Comparison of ENCODE assay signal across 8 cellular contexts in the genomic region with DNA sequence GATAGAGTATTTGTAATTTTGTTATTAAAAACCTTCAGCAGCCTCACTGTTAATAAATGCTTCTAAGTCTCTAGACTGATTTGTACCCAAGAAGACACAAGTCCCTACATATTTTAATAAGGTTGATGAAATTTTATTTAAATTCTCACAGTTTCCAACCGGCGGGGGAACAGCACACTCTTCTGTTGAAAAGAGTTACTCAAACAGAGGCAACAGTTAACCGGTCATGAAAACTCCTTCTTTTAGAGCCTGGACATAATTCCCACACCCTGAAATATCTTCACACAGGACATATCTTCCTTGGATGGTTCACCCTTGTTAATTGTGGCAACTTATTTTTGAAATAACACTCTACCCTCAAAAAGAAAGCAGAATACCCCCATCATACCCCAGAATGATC.
DNase-seq lines count a peak whose midpoint lies in the region; ATAC-seq and TF ChIP-seq lines count a peak whose summit lies in the region.

No MANE protein-coding gene starts in this region.

- peaks cover 7 to 34% (median 31%) of the 10 kb centered on the region in 3 donors for H3K4me1 Mint-ChIP-seq in IgD-negative memory B cell
- H3K4me1 Mint-ChIP-seq in activated T-helper 17 cell treated with anti-CD3 and anti-CD28 coated beads, Interleukin-2, amount 50 U/mL, for 72 hours: peaks cover 61% of the 10 kb centered on the region

- H3K79me2 ChIP-seq in parathyroid adenoma: no peaks in the 10 kb centered on the region

- H2AFZ ChIP-seq in parathyroid adenoma: no peak overlapping the region

- H3K4me1 ChIP-seq in heart right ventricle (peaks cover 0 to 45% (median 30%) of the 10 kb centered on the region in 9 donors), parathyroid adenoma (no peaks in the 10 kb centered on the region)

- no peaks in the 10 kb centered on the region for H3K36me3 ChIP-seq in heart right ventricle
- no peaks in the 10 kb centered on the region for H3K36me3 ChIP-seq in parathyroid adenoma (ENCODE audit: control insufficient read depth, insufficient read depth, low read length)

- H3K27me3 Mint-ChIP-seq in IgD-negative memory B cell: peaks cover 21% of the 10 kb centered on the region
- no peaks in the 10 kb centered on the region for H3K27me3 Mint-ChIP-seq in activated T-helper 17 cell treated with anti-CD3 and anti-CD28 coated beads, Interleukin-2, amount 50 U/mL, for 72 hours

- peak overlapping the region in 1 of 3 donors; percentile 1 for H3K27ac Mint-ChIP-seq in IgD-negative memory B cell
- peak overlapping the region; percentile 84 for H3K27ac Mint-ChIP-seq in activated T-helper 17 cell treated with anti-CD3 and anti-CD28 coated beads, Interleukin-2, amount 50 U/mL, for 72 hours

- DNase-seq in heart right ventricle: peak in 1 of 2 donors; percentile 21
- DNase-seq in cerebellum (ENCODE audit: low spot score): no peak
- no peak for DNase-seq in HT-29 (ENCODE audit: low spot score)

- H3K4me3 ChIP-seq in heart right ventricle: peak overlapping the region in 7 of 10 donors; percentile 28 to 54 (median 42)
- no peak overlapping the region for H3K4me3 ChIP-seq in parathyroid adenoma (ENCODE audit: low read depth, low read length)

- H3K9me3 ChIP-seq in heart right ventricle (no peaks in the 10 kb centered on the region), parathyroid adenoma (ENCODE audit: control insufficient read depth, low read length) (no peaks in the 10 kb centered on the region)

- TF ChIP-seq CTCF in heart right ventricle (IDR thresholded peaks at IDR 0.05): peak in 8 of 9 donors; percentile 13 to 70 (median 54)
- no peak for TF ChIP-seq CTCF in parathyroid adenoma (IDR thresholded peaks at IDR 0.05)

- peak overlapping the region; percentile 74 to 94 (median 86) for H3K4me3 Mint-ChIP-seq in IgD-negative memory B cell
- H3K4me3 Mint-ChIP-seq in activated T-helper 17 cell treated with anti-CD3 and anti-CD28 coated beads, Interleukin-2, amount 50 U/mL, for 72 hours: peak overlapping the region; percentile 85

- H3K27ac ChIP-seq in heart right ventricle: peak overlapping the region in 8 of 10 donors; percentile 3 to 81 (median 72)
- peak overlapping the region; percentile 22 for H3K27ac ChIP-seq in parathyroid adenoma

- H3K4me2 ChIP-seq in parathyroid adenoma (ENCODE audit: low read length): no peak overlapping the region

- intact Hi-C loops in heart right ventricle (cut with DNase I): loop anchor here in 7 of 10 donors (2.0 to 10.0 kb wide), 11 partner anchors 172 to 770 kb away; a partner anchor contains a TSS

- no peak for ATAC-seq in activated T-helper 17 cell treated with anti-CD3 and anti-CD28 coated beads, Interleukin-2, amount 50 U/mL, for 72 hours (replicated peaks)
- ATAC-seq in heart right ventricle (peak in 7 of 8 donors; percentile 52 to 80 (median 72)), GM18870 (IDR thresholded peaks at IDR 0.05; ENCODE audit: unreplicated experiment) (no peak), HG02759 (IDR thresholded peaks at IDR 0.05; ENCODE audit: unreplicated experiment) (no peak)

- H3K36me3 Mint-ChIP-seq in IgD-negative memory B cell: no peaks in the 10 kb centered on the region
- peaks cover 32% of the 10 kb centered on the region for H3K36me3 Mint-ChIP-seq in activated T-helper 17 cell treated with anti-CD3 and anti-CD28 coated beads, Interleukin-2, amount 50 U/mL, for 72 hours (ENCODE audit: low read depth)

- WGBS in heart right ventricle, 2 donors: 14 to 27% methylated on average over 3 of the region's 3 CpGs

- no peak overlapping the region for H3K9ac ChIP-seq in parathyroid adenoma

- H3K27me3 ChIP-seq in heart right ventricle (no peaks in the 10 kb centered on the region), parathyroid adenoma (ENCODE audit: control insufficient read depth, insufficient read depth, low read length) (no peaks in the 10 kb centered on the region)

- peaks cover 0 to 1% (median 0%) of the 10 kb centered on the region in 3 donors for H3K9me3 Mint-ChIP-seq in IgD-negative memory B cell
- H3K9me3 Mint-ChIP-seq in activated T-helper 17 cell treated with anti-CD3 and anti-CD28 coated beads, Interleukin-2, amount 50 U/mL, for 72 hours: no peaks in the 10 kb centered on the region

Comparison
In these comparisons a context has a peak if more than half of its experiments do, and no peak if none do; other contexts are left out.
1. ATAC-seq: peak in heart right ventricle (7 of 8); none in activated T-helper 17 cell treated with anti-CD3 and anti-CD28 coated beads, Interleukin-2, amount 50 U/mL, for 72 hours (single experiment), GM18870 (single experiment) and HG02759 (single experiment).